ENCODE assay signal across 20 cellular contexts in genomic region chrX:29634516-29634915, GRCh38.
DNase-seq lines count a peak whose midpoint lies in the region; ATAC-seq and TF ChIP-seq lines count a peak whose summit lies in the region.
"Had no signal": no experiment of that assay in that cellular context is flagged by ENCODE, and none has a peak within 500 bp of the region (broad histone marks: within the 10 kb centered on the region; RNA-seq: fewer than 3 reads in every experiment).

No MANE protein-coding gene starts in this region.

- in situ Hi-C loops in GM23248 (cut with MboI) = no loop called here

- no peak for TF ChIP-seq CTCF in fibroblast of the aortic adventitia (IDR thresholded peaks at IDR 0.05; ENCODE audit: insufficient read depth, low read length)
- no peak for TF ChIP-seq CTCF in neural crest cell (conservative IDR thresholded peaks at IDR 0.05)

- H3K4me2 ChIP-seq in GM23248 (ENCODE audit: unreplicated experiment) = no peak overlapping the region
- H3K4me2 ChIP-seq: BLaER1 had no signal

- H3K79me2 ChIP-seq in GM23248 (ENCODE audit: insufficient read depth) = no peaks in the 10 kb centered on the region

- H3F3A ChIP-seq in GM23248 (ENCODE audit: insufficient read depth) = no peaks in the 10 kb centered on the region

- 32 to 37% methylated on average over 2 of the region's 2 CpGs for WGBS in GM23248 (ENCODE audit: low coverage in 1 of 2, low lambda C conversion rate in 2 of 2, missing lambda C conversion rate in 2 of 2), 2 experiments

- no peak overlapping the region for H3K9ac ChIP-seq in GM23248
- H3K9ac ChIP-seq: BLaER1 had no signal

- H3K4me3 ChIP-seq in GM23248 (no peak overlapping the region), fibroblast of the aortic adventitia (ENCODE audit: low read depth, low read length) (no peak overlapping the region)
- H3K4me3 ChIP-seq: BLaER1, GM12878 had no signal

- no peaks in the 10 kb centered on the region for H3K27me3 Mint-ChIP-seq in neural crest cell (ENCODE audit: low read depth)
- H3K27me3 Mint-ChIP-seq: CD4-positive, alpha-beta memory T cell had no signal

- peaks cover 7% of the 10 kb centered on the region for H3K4me1 Mint-ChIP-seq in neural crest cell
- H3K4me1 Mint-ChIP-seq: CD4-positive, alpha-beta memory T cell; H9 had no signal

- H3K4me1 ChIP-seq in GM23248 (ENCODE audit: insufficient read depth) = peaks cover 6% of the 10 kb centered on the region; the same call in 1 of the 2 replicates
- H3K4me1 ChIP-seq: BLaER1 had no signal

- no peaks in the 10 kb centered on the region for H3K9me3 ChIP-seq in GM23248 (ENCODE audit: low read depth)
- H3K9me3 ChIP-seq: BLaER1 had no signal

- H3K9me3 Mint-ChIP-seq in neural crest cell = no peaks in the 10 kb centered on the region

- peak; percentile 22; the same call in 2 of the 3 replicates for ATAC-seq in SK-N-SH treated with all-trans-retinoic acid at 6 μM for 48 hours
- no peak for ATAC-seq in activated CD4-positive, CD25-positive, alpha-beta regulatory T cell treated with anti-CD3 and anti-CD28 coated beads, Interleukin-2, amount 50 U/mL, for 24 hours
- no peak for ATAC-seq in HG03521 (IDR thresholded peaks at IDR 0.05; ENCODE audit: unreplicated experiment)
- ATAC-seq: GM12878, HepG2 had no signal

- no peak overlapping the region for H3K4me3 Mint-ChIP-seq in neural crest cell
- H3K4me3 Mint-ChIP-seq: CD4-positive, alpha-beta memory T cell; H9 had no signal

- peak; percentile 18 for DNase-seq in GM23248
- peak; percentile 43 for DNase-seq in fibroblast of the aortic adventitia (ENCODE audit: low read depth)
- no peak for DNase-seq in neural crest cell (ENCODE audit: low read depth, low spot score)
- no peak for DNase-seq in ureter (ENCODE audit: low spot score)
- DNase-seq: CD4-positive, alpha-beta memory T cell; DMS53; EL; H9; KG1; MV-4-11; NCI-H1694 treated with DMSO at 0.1 percent for 48 hours; NCI-H748 treated with DMSO at 0.1 percent for 48 hours; RPMI8226; SHP77 treated with DMSO at 0.1 percent for 48 hours had no signal

- H4K20me1 ChIP-seq in GM23248 (ENCODE audit: insufficient read depth) = no peaks in the 10 kb centered on the region
- H4K20me1 ChIP-seq: BLaER1 had no signal

- H3K36me3 ChIP-seq in GM23248 (ENCODE audit: low read depth) = no peaks in the 10 kb centered on the region
- H3K36me3 ChIP-seq: BLaER1 had no signal

- H3K36me3 Mint-ChIP-seq in neural crest cell (ENCODE audit: low read depth) = no peaks in the 10 kb centered on the region
- H3K36me3 Mint-ChIP-seq: CD4-positive, alpha-beta memory T cell had no signal

- H3K27ac ChIP-seq in GM23248 = no peak overlapping the region
- H3K27ac ChIP-seq: BLaER1 had no signal

- no peaks in the 10 kb centered on the region for H3K9me2 ChIP-seq in GM23248 (ENCODE audit: insufficient read depth)

- H3K27ac Mint-ChIP-seq in neural crest cell (ENCODE audit: unreplicated experiment) = peak overlapping the region; percentile 31
- H3K27ac Mint-ChIP-seq: CD4-positive, alpha-beta memory T cell; H9 had no signal

- H3K27me3 ChIP-seq in GM23248 (replicated peaks; ENCODE audit: insufficient read depth) = no peaks in the 10 kb centered on the region
- H3K27me3 ChIP-seq: BLaER1 had no signal

- no peak overlapping the region for H2AFZ ChIP-seq in GM23248

TF ChIP-seq in SK-N-SH treated with all-trans-retinoic acid at 6 μM for 48 hours, 23 proteins besides CTCF, POLR2A, EP300 and RAD21:
- TF ChIP-seq BACH2 (CRISPR knock-in tag; IDR thresholded peaks at IDR 0.05; ENCODE audit: borderline replicate concordance) (no peak), CSDC2 (CRISPR knock-in tag; IDR thresholded peaks at IDR 0.05) (no peak), PPARA (CRISPR knock-in tag; IDR thresholded peaks at IDR 0.05; ENCODE audit: borderline replicate concordance) (no peak), ZNF565 (CRISPR knock-in tag; conservative IDR thresholded peaks at IDR 0.05; ENCODE audit: low read depth) (no peak), CREB5 (CRISPR knock-in tag; IDR thresholded peaks at IDR 0.05; ENCODE audit: low read depth) (no peak), TSHZ2 (CRISPR knock-in tag; IDR thresholded peaks at IDR 0.05) (no peak), RARB (CRISPR knock-in tag; IDR thresholded peaks at IDR 0.05) (no peak), ESRRG (CRISPR knock-in tag; IDR thresholded peaks at IDR 0.05) (no peak)

Comparison
In these comparisons a context has a peak if more than half of its experiments do, and no peak if none do; other contexts are left out.
1. DNase-seq: peak in GM23248 (single experiment) and fibroblast of the aortic adventitia (single experiment); none in neural crest cell (single experiment) and ureter (single experiment).